1 cellular context compared by ENCODE assay signal in genomic region chr20:41028359-41029149, GRCh38.
TF ChIP-seq lines count a peak whose summit lies in the region.

TSS of gene TOP1 (plus strand) at chr20:41028822. CDS start at chr20:41029068, 246 bp downstream.

TF ChIP-seq in HepG2, 621 proteins besides CTCF, POLR2A, EP300 and RAD21 (continued from another document and continues in another):
- TF ChIP-seq ZNF646 (CRISPR knock-in tag; IDR thresholded peaks at IDR 0.05) (no peak), EZH2 (conservative IDR thresholded peaks at IDR 0.05; ENCODE audit: low read depth, low read length) (no peak), ZNF260 (CRISPR knock-in tag; IDR thresholded peaks at IDR 0.05; ENCODE audit: borderline replicate concordance, low read depth) (no peak), CEBPB (IDR thresholded peaks at IDR 0.05; ENCODE audit: borderline replicate concordance, low read depth, low read length) (peak; percentile 98), ZNF230 (CRISPR knock-in tag; IDR thresholded peaks at IDR 0.05) (peak; percentile 84; the same call in 1 of the 2 replicates), ZNF362 (CRISPR knock-in tag; IDR thresholded peaks at IDR 0.05; ENCODE audit: borderline replicate concordance) (peak; percentile 72), ZBTB44 (CRISPR knock-in tag; IDR thresholded peaks at IDR 0.05) (peak; percentile 58; the same call in 1 of the 2 replicates), PRDM10 (CRISPR knock-in tag; IDR thresholded peaks at IDR 0.05; ENCODE audit: low read depth) (peak; percentile 27), SRY (CRISPR knock-in tag; IDR thresholded peaks at IDR 0.05) (peak; percentile 38; the same call in 1 of the 2 replicates), RELA (CRISPR knock-in tag; IDR thresholded peaks at IDR 0.05) (0 out of 2 replicates have a peak, but pooled peaks have one; percentile 32), HMGXB4 (CRISPR knock-in tag; IDR thresholded peaks at IDR 0.05; ENCODE audit: borderline replicate concordance in 1 of 2, low read depth in 1 of 2) (peak; percentile 71 to 95), ARID3A (IDR thresholded peaks at IDR 0.05; ENCODE audit: low read depth, low read length) (peak; percentile 56), ZNF281 (CRISPR knock-in tag; IDR thresholded peaks at IDR 0.05; ENCODE audit: borderline replicate concordance) (peak; percentile 35; the same call in 1 of the 2 replicates), JUND (CRISPR knock-in tag; IDR thresholded peaks at IDR 0.05) (0 out of 2 replicates have a peak, but pooled peaks have one; percentile 21), CHCHD3 (CRISPR knock-in tag; IDR thresholded peaks at IDR 0.05) (no peak; the same call in 1 of the 2 replicates), MIER3 (CRISPR knock-in tag; IDR thresholded peaks at IDR 0.05; ENCODE audit: borderline replicate concordance) (no peak; the same call in 1 of the 2 replicates), ZBTB33 (CRISPR knock-in tag; IDR thresholded peaks at IDR 0.05) (0 out of 2 replicates have a peak, but pooled peaks have one; percentile 16), ETS1 (CRISPR knock-in tag; IDR thresholded peaks at IDR 0.05) (peak; percentile 32), THAP7 (CRISPR knock-in tag; IDR thresholded peaks at IDR 0.05) (peak; percentile 88; the same call in 1 of the 2 replicates)
